ENCODE assay signal across 25 cellular contexts in genomic region chr10:82821043-82821442, GRCh38.
"Had no signal": no experiment of that assay in that cellular context is flagged by ENCODE, and none has a peak within 500 bp of the region (broad histone marks: within the 10 kb centered on the region; RNA-seq: fewer than 3 reads in every experiment).

No MANE protein-coding gene starts in this region.

- H3K9me3 ChIP-seq: adrenal gland, ascending aorta, esophagus muscularis mucosa, left ventricle myocardium inferior, sigmoid colon, stomach, suprapubic skin, tibial nerve, vagina had no signal

- H3K36me3 Mint-ChIP-seq: activated naive CD8-positive, alpha-beta T cell; mesothelial cell of epicardium; naive thymus-derived CD8-positive, alpha-beta T cell; stimulated activated memory B cell treated with anti-CD40 and anti-IgM and Interleukin-4, amounts not matched to agents 10 μg/mL and 1 μg/mL and 100 μg/mL, for 72 hours had no signal

- H3K4me1 ChIP-seq: adrenal gland, ascending aorta, esophagus muscularis mucosa, left ventricle myocardium inferior, sigmoid colon, stomach, suprapubic skin, tibial nerve, vagina had no signal

- H3K9me3 Mint-ChIP-seq: activated B cell treated with CpG ODN at 0.5 μM for 24 hours; activated T-cell treated with anti-CD3 and anti-CD28 coated beads, Interleukin-2, amount 50 U/mL, for 4 hours; mesothelial cell of epicardium; stimulated activated memory B cell treated with anti-CD40 and anti-IgM and Interleukin-4, amounts not matched to agents 10 μg/mL and 1 μg/mL and 100 μg/mL, for 72 hours had no signal

- H3K36me3 ChIP-seq: adrenal gland, ascending aorta, esophagus muscularis mucosa, left ventricle myocardium inferior, sigmoid colon, stomach, suprapubic skin, tibial nerve, vagina had no signal

- H3K27me3 Mint-ChIP-seq: activated B cell treated with CpG ODN at 0.5 μM for 24 hours; activated CD4-positive, alpha-beta T cell treated with anti-CD3 and anti-CD28 coated beads for 36 hours; activated naive CD8-positive, alpha-beta T cell; naive thymus-derived CD8-positive, alpha-beta T cell; stimulated activated memory B cell treated with anti-CD40 and anti-IgM and Interleukin-4, amounts not matched to agents 10 μg/mL and 1 μg/mL and 100 μg/mL, for 72 hours had no signal

- H3K27ac ChIP-seq: adrenal gland, ascending aorta, coronary artery, esophagus muscularis mucosa, left ventricle myocardium inferior, sigmoid colon, stomach, suprapubic skin, tibial nerve, vagina had no signal

- H3K4me3 ChIP-seq: adrenal gland, ascending aorta, coronary artery, esophagus muscularis mucosa, left ventricle myocardium inferior, sigmoid colon, smooth muscle cell, stomach, suprapubic skin, tibial nerve, vagina had no signal

- H3K27ac Mint-ChIP-seq: activated B cell treated with CpG ODN at 0.5 μM for 24 hours; activated CD4-positive, alpha-beta T cell treated with anti-CD3 and anti-CD28 coated beads for 36 hours; activated naive CD8-positive, alpha-beta T cell; activated T-helper 2 cell treated with anti-CD3 and anti-CD28 coated beads, Interferon-gamma antibody, Interleukin-2, Interleukin-4, amounts not matched to agents 10 μg/mL and 5 μg/mL and 100 μg/mL, durations not matched to agents 14 hours and 24 hours and 36 hours; mesothelial cell of epicardium; naive thymus-derived CD8-positive, alpha-beta T cell; stimulated activated memory B cell treated with anti-CD40 and anti-IgM and Interleukin-4, amounts not matched to agents 10 μg/mL and 1 μg/mL and 100 μg/mL, for 72 hours had no signal

- H3K4me1 Mint-ChIP-seq: activated B cell treated with CpG ODN at 0.5 μM for 24 hours; activated CD4-positive, alpha-beta T cell treated with anti-CD3 and anti-CD28 coated beads for 36 hours; mesothelial cell of epicardium; naive thymus-derived CD8-positive, alpha-beta T cell; stimulated activated memory B cell treated with anti-CD40 and anti-IgM and Interleukin-4, amounts not matched to agents 10 μg/mL and 1 μg/mL and 100 μg/mL, for 72 hours had no signal

- DNase-seq: activated B cell treated with CpG ODN at 0.5 μM for 24 hours; activated CD4-positive, alpha-beta T cell treated with anti-CD3 and anti-CD28 coated beads for 36 hours; activated CD4-positive, alpha-beta T cell treated with anti-CD3 and anti-CD28 coated beads, Interleukin-2, amount 50 U/mL, for 4 hours; activated CD8-positive, alpha-beta memory T cell treated with anti-CD3 and anti-CD28 coated beads, Interleukin-2, amount 50 U/mL, for 48 hours; activated naive CD4-positive, alpha-beta T cell; activated T-cell treated with anti-CD3 and anti-CD28 coated beads, Interleukin-2, amount 50 U/mL, for 4 hours; adrenal gland; hippocampal formation; kidney glomerular epithelial cell; left ventricle myocardium inferior; naive thymus-derived CD8-positive, alpha-beta T cell; sigmoid colon; stimulated activated CD4-positive, alpha-beta T cell treated with anti-CD3 and anti-CD28 coated beads, Interleukin-15, amount 100 ng/mL, for 24 hours; stomach had no signal

- H3K4me3 Mint-ChIP-seq: activated B cell treated with CpG ODN at 0.5 μM for 24 hours; activated CD4-positive, alpha-beta T cell treated with anti-CD3 and anti-CD28 coated beads for 36 hours; activated naive CD8-positive, alpha-beta T cell; activated T-cell treated with anti-CD3 and anti-CD28 coated beads, Interleukin-2, amount 50 U/mL, for 4 hours; mesothelial cell of epicardium; naive thymus-derived CD8-positive, alpha-beta T cell; stimulated activated memory B cell treated with anti-CD40 and anti-IgM and Interleukin-4, amounts not matched to agents 10 μg/mL and 1 μg/mL and 100 μg/mL, for 72 hours had no signal

- ATAC-seq: activated CD4-positive, alpha-beta T cell treated with anti-CD3 and anti-CD28 coated beads for 36 hours; activated T-cell treated with anti-CD3 and anti-CD28 coated beads, Interleukin-2, amount 50 U/mL, for 4 hours; naive thymus-derived CD8-positive, alpha-beta T cell; stimulated activated memory B cell treated with anti-CD40 and anti-IgM and Interleukin-4, amounts not matched to agents 10 μg/mL and 1 μg/mL and 100 μg/mL, for 72 hours had no signal

- H3K27me3 ChIP-seq: adrenal gland, ascending aorta, sigmoid colon, stomach, suprapubic skin, tibial nerve, vagina had no signal
